ENCODE assay signal across 8 cellular contexts in the genomic region with DNA sequence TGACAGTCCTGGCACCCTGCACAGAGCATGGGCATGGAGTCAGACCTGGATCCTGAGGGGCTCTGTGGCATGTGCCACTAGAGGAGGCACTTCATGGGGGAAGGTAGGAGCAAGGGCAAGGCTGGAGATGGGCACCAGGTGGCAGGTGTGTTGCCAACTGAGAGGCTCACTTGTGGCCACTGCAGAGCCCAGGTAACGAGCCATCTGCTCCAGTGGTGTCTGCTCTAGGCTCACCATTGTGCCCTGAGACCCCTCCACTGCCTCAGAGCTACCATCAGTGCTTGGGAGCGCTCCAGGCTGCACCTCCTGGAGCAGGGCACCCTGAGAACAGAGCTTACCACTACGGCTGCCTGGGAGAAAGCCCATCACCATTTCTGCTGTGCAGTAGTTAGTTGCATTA. TPM values are rescaled to one million over a fixed set of nuclear protein-coding genes. Genes with fewer than 3 reads are reported as not detected.
DNase-seq lines count a peak whose midpoint lies in the region; ATAC-seq and TF ChIP-seq lines count a peak whose summit lies in the region.

No MANE protein-coding gene starts in this region.

- peak overlapping the region; percentile 46 for H3K4me3 Mint-ChIP-seq in endodermal cell

- no peak overlapping the region for H3K4me3 ChIP-seq in NT2/D1 (ENCODE audit: insufficient read length, low read depth)
- no peak overlapping the region for H3K4me3 ChIP-seq in endodermal cell (ENCODE audit: low read length)
- peak overlapping the region in 1 of 3 donors; percentile 82 for H3K4me3 ChIP-seq in skeletal muscle tissue (ENCODE audit: low read length in 3 of 3)

- H3K9me3 Mint-ChIP-seq in endodermal cell = no peaks in the 10 kb centered on the region

- WGBS in endodermal cell (ENCODE audit: insufficient coverage in 1 of 2, insufficient read length in 1 of 2), 2 experiments = 92% methylated on average over 3 of the region's 3 CpGs; no CpG with 5 or more reads in 1 of the 2 experiments

- ATAC-seq in HG03378 (IDR thresholded peaks at IDR 0.05; ENCODE audit: unreplicated experiment) = no peak

- peaks cover 27% of the 10 kb centered on the region for H3K36me3 Mint-ChIP-seq in endodermal cell (ENCODE audit: low read depth)

- no peaks in the 10 kb centered on the region for H3K27me3 Mint-ChIP-seq in endodermal cell (ENCODE audit: insufficient read depth)

- H3K9me3 ChIP-seq in NT2/D1 (ENCODE audit: insufficient read depth, low read length) (no peaks in the 10 kb centered on the region), endodermal cell (ENCODE audit: control insufficient read depth, low read length) (no peaks in the 10 kb centered on the region), skeletal muscle tissue (ENCODE audit: control insufficient read depth in 3 of 3, low read length in 3 of 3) (no peaks in the 10 kb centered on the region)

- H3K27ac ChIP-seq in endodermal cell (ENCODE audit: low read depth, low read length) (peak overlapping the region; percentile 57), skeletal muscle tissue (ENCODE audit: low read depth, low read length) (peak overlapping the region; percentile 81)

- H3K4me1 Mint-ChIP-seq in endodermal cell = no peaks in the 10 kb centered on the region

- H3K4me1 ChIP-seq in NT2/D1 (ENCODE audit: insufficient read depth, insufficient read length) (peaks cover 16% of the 10 kb centered on the region), endodermal cell (ENCODE audit: control insufficient read depth, insufficient read depth, low read length) (no peaks in the 10 kb centered on the region), skeletal muscle tissue (ENCODE audit: control insufficient read depth in 3 of 3, insufficient read depth in 3 of 3, low read length in 3 of 3) (peaks cover 39 to 60% (median 58%) of the 10 kb centered on the region in 3 donors)

- DNase-seq in DMS53 (lab: John Stamatoyannopoulos, UW) (peak; percentile 46), DMS53 treated with DMSO at 0.1 percent for 48 hours (lab: John Stamatoyannopoulos, UW; ENCODE audit: unreplicated experiment) (no peak), NT2/D1 (ENCODE audit: low read depth, low spot score) (no peak), endodermal cell (peak; percentile 68), medulla oblongata (ENCODE audit: extremely low spot score) (no peak), OCI-M1 (lab: John Stamatoyannopoulos, UW) (no peak)

- H3K36me3 ChIP-seq in NT2/D1 (ENCODE audit: insufficient read depth, insufficient read length, low read length) (peaks cover 34% of the 10 kb centered on the region), endodermal cell (ENCODE audit: control insufficient read depth, insufficient read depth, low read length) (peaks cover 33% of the 10 kb centered on the region), skeletal muscle tissue (ENCODE audit: control insufficient read depth in 3 of 3, insufficient read depth in 3 of 3, low read length in 3 of 3) (peaks cover 20 to 22% (median 21%) of the 10 kb centered on the region in 3 donors)

- TF ChIP-seq CTCF in endodermal cell (conservative IDR thresholded peaks at IDR 0.05) = peak; percentile 16

- H3K9ac ChIP-seq in NT2/D1 (ENCODE audit: insufficient read length, low read depth) = peak overlapping the region; percentile 56
- H3K9ac ChIP-seq in endodermal cell (ENCODE audit: extremely low read depth, low read length, poor library complexity, severe bottlenecking) = no peak overlapping the region
- peak overlapping the region in 2 of 3 donors; percentile 14 to 93 for H3K9ac ChIP-seq in skeletal muscle tissue (ENCODE audit: low read depth in 1 of 3, low read length in 3 of 3)

- no peak overlapping the region for H3K27ac Mint-ChIP-seq in endodermal cell

- H3K27me3 ChIP-seq in NT2/D1 (ENCODE audit: insufficient read depth, insufficient read length) (no peaks in the 10 kb centered on the region), endodermal cell (ENCODE audit: control insufficient read depth, insufficient read depth, low read length, poor library complexity, severe bottlenecking) (no peaks in the 10 kb centered on the region), skeletal muscle tissue (ENCODE audit: control insufficient read depth in 3 of 3, insufficient read depth in 3 of 3, low read length in 3 of 3) (no peaks in the 10 kb centered on the region)

RNA-seq across cellular contexts. Expression of a gene that starts 1.3 kb away (rescaled TPM):
- total RNA-seq in endodermal cell (10 to 100 TPM; 82.2 to 82.3 TPM), skeletal muscle tissue (3.1 TPM)
- polyA plus RNA-seq in endodermal cell (2013, experiment 1 of 2) = 70.4 TPM
- 56.8 TPM for polyA plus RNA-seq in endodermal cell (2013, experiment 2 of 2)

RNA-seq across cellular contexts. Expression of a gene that starts 13.3 kb away (rescaled TPM):
- total RNA-seq in endodermal cell (10 to 100 TPM; 45.6 to 55.2 TPM), skeletal muscle tissue (31.8 TPM)
- 44.3 TPM for polyA plus RNA-seq in endodermal cell (2013, experiment 1 of 2)
- polyA plus RNA-seq in endodermal cell (2013, experiment 2 of 2) = 33.8 TPM

RNA-seq across cellular contexts. Expression of a gene that starts 14.4 kb away (rescaled TPM):
- total RNA-seq in endodermal cell (100 to 1,000 TPM; 320 to 415 TPM), skeletal muscle tissue (85.1 TPM)
- 514 TPM for polyA plus RNA-seq in endodermal cell (2013, experiment 1 of 2)
- 506 TPM for polyA plus RNA-seq in endodermal cell (2013, experiment 2 of 2)

RNA-seq across cellular contexts. Expression of a gene that starts 20.5 kb away (rescaled TPM):
- total RNA-seq in endodermal cell (not detected), skeletal muscle tissue (not detected)
- polyA plus RNA-seq in endodermal cell (2013, experiment 1 of 2) = 2.2 TPM
- polyA plus RNA-seq in endodermal cell (2013, experiment 2 of 2) = 0.87 TPM

RNA-seq across cellular contexts. Expression of a gene that starts 50.3 kb away (rescaled TPM):
- total RNA-seq in endodermal cell (10 to 100 TPM; 61.3 to 76.1 TPM), skeletal muscle tissue (38.1 TPM)
- 43.6 TPM for polyA plus RNA-seq in endodermal cell (2013, experiment 1 of 2)
- polyA plus RNA-seq in endodermal cell (2013, experiment 2 of 2) = 34.4 TPM

Comparison
In these comparisons a context has a peak if more than half of its experiments do, and no peak if none do; other contexts are left out.
1. DNase-seq: peak in DMS53 (single experiment) and endodermal cell (single experiment); none in DMS53 treated with DMSO at 0.1 percent for 48 hours (single experiment), NT2/D1 (single experiment), medulla oblongata (single experiment) and OCI-M1 (single experiment).
2. RNA of a gene that starts 1.3 kb away (total RNA-seq): 82.2 to 82.3 TPM in endodermal cell; 3.1 TPM in skeletal muscle tissue (single experiment); every median in the first group is over 10 times any median in the second.